ENCODE assay signal across 1 cellular context in the genomic region with DNA sequence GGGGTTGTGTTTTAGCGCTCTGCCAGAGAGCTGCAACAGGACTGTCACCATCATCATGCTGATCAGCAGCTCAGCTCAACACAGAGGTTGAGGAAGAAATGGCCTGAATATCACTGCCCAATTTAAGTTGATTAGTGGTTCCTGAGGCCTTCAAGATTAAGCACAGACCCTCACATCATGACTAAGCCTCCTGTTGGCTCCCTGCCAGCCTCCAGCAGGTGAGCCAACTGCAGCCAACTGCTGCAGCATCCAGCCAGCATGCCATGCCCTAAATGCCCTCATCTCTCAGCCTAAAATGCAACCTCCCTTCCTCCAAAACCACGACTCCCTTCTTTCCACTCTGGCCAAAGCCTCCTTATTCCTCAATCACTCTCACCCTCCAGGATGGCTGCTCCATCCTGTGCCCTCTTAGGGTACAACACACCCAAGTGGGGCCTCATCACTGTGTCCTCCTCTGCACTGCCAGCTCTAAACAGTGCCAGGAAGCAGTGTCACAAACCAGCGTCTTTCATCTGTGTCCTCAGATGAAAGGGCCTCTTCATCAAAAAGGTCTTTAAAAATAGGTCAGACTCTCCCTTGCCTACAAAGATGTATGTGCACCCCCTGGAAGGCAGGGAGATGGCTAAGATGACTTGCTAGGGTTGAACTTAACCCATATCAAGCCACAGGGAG.
TF ChIP-seq lines count a peak whose summit lies in the region.

No MANE protein-coding gene starts in this region.

TF ChIP-seq in SK-N-SH, 30 proteins besides CTCF, POLR2A, EP300 and RAD21:
- TF ChIP-seq, protein P1, sequence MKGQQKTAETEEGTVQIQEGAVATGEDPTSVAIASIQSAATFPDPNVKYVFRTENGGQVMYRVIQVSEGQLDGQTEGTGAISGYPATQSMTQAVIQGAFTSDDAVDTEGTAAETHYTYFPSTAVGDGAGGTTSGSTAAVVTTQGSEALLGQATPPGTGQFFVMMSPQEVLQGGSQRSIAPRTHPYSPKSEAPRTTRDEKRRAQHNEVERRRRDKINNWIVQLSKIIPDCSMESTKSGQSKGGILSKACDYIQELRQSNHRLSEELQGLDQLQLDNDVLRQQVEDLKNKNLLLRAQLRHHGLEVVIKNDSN (IDR thresholded peaks at IDR 0.05; ENCODE audit: borderline replicate concordance, low read depth): no peak
- TF ChIP-seq RFX5 (IDR thresholded peaks at IDR 0.05; ENCODE audit: low read length) (no peak), CHD2 (IDR thresholded peaks at IDR 0.05; ENCODE audit: low read length, partially characterized antibody) (no peak), RCOR1 (IDR thresholded peaks at IDR 0.05; ENCODE audit: low read length) (no peak), GATA2 (CRISPR knock-in tag; IDR thresholded peaks at IDR 0.05) (no peak), SIN3A (IDR thresholded peaks at IDR 0.05; ENCODE audit: borderline replicate concordance, low read depth, low read length) (no peak), MEF2A (IDR thresholded peaks at IDR 0.05; ENCODE audit: borderline replicate concordance, low read depth) (no peak), MXI1 (IDR thresholded peaks at IDR 0.05; ENCODE audit: low read depth, low read length) (no peak), FOSL2 (IDR thresholded peaks at IDR 0.05; ENCODE audit: borderline replicate concordance, low read depth) (no peak), NFIC (IDR thresholded peaks at IDR 0.05; ENCODE audit: borderline replicate concordance) (no peak), GABPA (IDR thresholded peaks at IDR 0.05; ENCODE audit: low read depth) (no peak), JUND (IDR thresholded peaks at IDR 0.05) (no peak), NRF1 (IDR thresholded peaks at IDR 0.05; ENCODE audit: low read depth, low read length) (no peak), SMC3 (IDR thresholded peaks at IDR 0.05; ENCODE audit: low read depth, low read length) (no peak), FOXM1 (IDR thresholded peaks at IDR 0.05; ENCODE audit: low read depth) (no peak), POLR2AphosphoS5 (IDR thresholded peaks at IDR 0.05; ENCODE audit: low read depth, low read length) (no peak), ELF1 (IDR thresholded peaks at IDR 0.05) (no peak)
- TF ChIP-seq, protein P2, sequence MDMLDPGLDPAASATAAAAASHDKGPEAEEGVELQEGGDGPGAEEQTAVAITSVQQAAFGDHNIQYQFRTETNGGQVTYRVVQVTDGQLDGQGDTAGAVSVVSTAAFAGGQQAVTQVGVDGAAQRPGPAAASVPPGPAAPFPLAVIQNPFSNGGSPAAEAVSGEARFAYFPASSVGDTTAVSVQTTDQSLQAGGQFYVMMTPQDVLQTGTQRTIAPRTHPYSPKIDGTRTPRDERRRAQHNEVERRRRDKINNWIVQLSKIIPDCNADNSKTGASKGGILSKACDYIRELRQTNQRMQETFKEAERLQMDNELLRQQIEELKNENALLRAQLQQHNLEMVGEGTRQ (IDR thresholded peaks at IDR 0.05; ENCODE audit: borderline replicate concordance, low read depth, low read length): no peak
- TF ChIP-seq, protein P3, sequence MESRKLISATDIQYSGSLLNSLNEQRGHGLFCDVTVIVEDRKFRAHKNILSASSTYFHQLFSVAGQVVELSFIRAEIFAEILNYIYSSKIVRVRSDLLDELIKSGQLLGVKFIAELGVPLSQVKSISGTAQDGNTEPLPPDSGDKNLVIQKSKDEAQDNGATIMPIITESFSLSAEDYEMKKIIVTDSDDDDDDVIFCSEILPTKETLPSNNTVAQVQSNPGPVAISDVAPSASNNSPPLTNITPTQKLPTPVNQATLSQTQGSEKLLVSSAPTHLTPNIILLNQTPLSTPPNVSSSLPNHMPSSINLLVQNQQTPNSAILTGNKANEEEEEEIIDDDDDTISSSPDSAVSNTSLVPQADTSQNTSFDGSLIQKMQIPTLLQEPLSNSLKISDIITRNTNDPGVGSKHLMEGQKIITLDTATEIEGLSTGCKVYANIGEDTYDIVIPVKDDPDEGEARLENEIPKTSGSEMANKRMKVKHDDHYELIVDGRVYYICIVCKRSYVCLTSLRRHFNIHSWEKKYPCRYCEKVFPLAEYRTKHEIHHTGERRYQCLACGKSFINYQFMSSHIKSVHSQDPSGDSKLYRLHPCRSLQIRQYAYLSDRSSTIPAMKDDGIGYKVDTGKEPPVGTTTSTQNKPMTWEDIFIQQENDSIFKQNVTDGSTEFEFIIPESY (IDR thresholded peaks at IDR 0.05; ENCODE audit: borderline replicate concordance, low read depth): no peak
- TF ChIP-seq, protein P4, sequence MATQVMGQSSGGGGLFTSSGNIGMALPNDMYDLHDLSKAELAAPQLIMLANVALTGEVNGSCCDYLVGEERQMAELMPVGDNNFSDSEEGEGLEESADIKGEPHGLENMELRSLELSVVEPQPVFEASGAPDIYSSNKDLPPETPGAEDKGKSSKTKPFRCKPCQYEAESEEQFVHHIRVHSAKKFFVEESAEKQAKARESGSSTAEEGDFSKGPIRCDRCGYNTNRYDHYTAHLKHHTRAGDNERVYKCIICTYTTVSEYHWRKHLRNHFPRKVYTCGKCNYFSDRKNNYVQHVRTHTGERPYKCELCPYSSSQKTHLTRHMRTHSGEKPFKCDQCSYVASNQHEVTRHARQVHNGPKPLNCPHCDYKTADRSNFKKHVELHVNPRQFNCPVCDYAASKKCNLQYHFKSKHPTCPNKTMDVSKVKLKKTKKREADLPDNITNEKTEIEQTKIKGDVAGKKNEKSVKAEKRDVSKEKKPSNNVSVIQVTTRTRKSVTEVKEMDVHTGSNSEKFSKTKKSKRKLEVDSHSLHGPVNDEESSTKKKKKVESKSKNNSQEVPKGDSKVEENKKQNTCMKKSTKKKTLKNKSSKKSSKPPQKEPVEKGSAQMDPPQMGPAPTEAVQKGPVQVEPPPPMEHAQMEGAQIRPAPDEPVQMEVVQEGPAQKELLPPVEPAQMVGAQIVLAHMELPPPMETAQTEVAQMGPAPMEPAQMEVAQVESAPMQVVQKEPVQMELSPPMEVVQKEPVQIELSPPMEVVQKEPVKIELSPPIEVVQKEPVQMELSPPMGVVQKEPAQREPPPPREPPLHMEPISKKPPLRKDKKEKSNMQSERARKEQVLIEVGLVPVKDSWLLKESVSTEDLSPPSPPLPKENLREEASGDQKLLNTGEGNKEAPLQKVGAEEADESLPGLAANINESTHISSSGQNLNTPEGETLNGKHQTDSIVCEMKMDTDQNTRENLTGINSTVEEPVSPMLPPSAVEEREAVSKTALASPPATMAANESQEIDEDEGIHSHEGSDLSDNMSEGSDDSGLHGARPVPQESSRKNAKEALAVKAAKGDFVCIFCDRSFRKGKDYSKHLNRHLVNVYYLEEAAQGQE (IDR thresholded peaks at IDR 0.05; ENCODE audit: low read depth, low read length): no peak
TF ChIP-seq in SK-N-SH: peak in this region for 0.
